In the genomic region with DNA sequence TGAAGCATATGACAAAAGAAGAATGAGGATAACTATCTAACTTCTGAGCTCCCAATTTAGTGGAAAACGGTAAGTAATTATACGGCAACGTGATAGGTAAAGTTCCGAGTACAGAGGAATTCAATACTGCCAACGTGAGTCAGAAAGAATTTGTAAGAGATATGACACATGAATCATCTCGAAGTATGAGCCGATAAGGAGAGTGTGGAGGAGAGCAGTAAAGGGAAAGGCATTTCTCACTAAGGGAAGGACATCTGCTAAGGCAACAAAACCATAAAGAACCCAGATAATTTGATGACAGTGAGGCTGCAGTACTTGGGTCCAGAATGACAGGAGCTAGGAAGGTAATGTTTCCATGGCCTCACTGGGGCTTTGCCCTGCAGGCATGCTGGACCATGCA, we compare ENCODE assay signal across 15 cellular contexts. TPM values are rescaled to one million over a fixed set of nuclear protein-coding genes. Genes with fewer than 3 reads are reported as not detected.
DNase-seq lines count a peak whose midpoint lies in the region; FAIRE-seq and TF ChIP-seq lines count a peak whose summit lies in the region.
"Had no signal": no experiment of that assay in that cellular context is flagged by ENCODE, and none has a peak within 500 bp of the region (broad histone marks: within the 10 kb centered on the region; RNA-seq: fewer than 3 reads in every experiment).

No MANE protein-coding gene starts in this region.

- no peaks in the 10 kb centered on the region for H3K36me3 ChIP-seq in bronchial epithelial cell (ENCODE audit: control insufficient read depth, insufficient read depth, low read length)
- peaks cover 28% of the 10 kb centered on the region for H3K36me3 ChIP-seq in mesodermal cell (ENCODE audit: control insufficient read depth, insufficient read depth, low read length)
- H3K36me3 ChIP-seq: sigmoid colon, vagina had no signal

- H3K27ac ChIP-seq in mesodermal cell (ENCODE audit: low read depth, low read length, severe bottlenecking): peak overlapping the region; percentile 90

- peaks cover 50% of the 10 kb centered on the region for H3K4me1 ChIP-seq in mesodermal cell (ENCODE audit: control insufficient read depth, insufficient read depth, low read length, poor library complexity, severe bottlenecking)

- WGBS in mesodermal cell (ENCODE audit: insufficient coverage in 2 of 2), 2 experiments: 80 to 84% methylated on average over 7 of the region's 7 CpGs

- DNase-seq in Daoy (ENCODE audit: low read depth) (peak; percentile 58), OCI-M1 (lab: John Stamatoyannopoulos, UW) (peak; percentile 83), bronchial epithelial cell (ENCODE audit: low read depth) (peak; percentile 81), frontal cortex (ENCODE audit: low spot score in 2 of 2) (no peak), HuH-7 (ENCODE audit: low spot score) (no peak), NAMALWA (ENCODE audit: low spot score) (no peak)
- DNase-seq in stimulated activated naive CD4-positive, alpha-beta T cell (lab: John Stamatoyannopoulos, UW): no peak
- DNase-seq: activated CD4-positive, alpha-beta memory T cell treated with anti-CD3 and anti-CD28 coated beads, Interleukin-2, amount 10 ng/mL, durations not matched to agents 7 days and 5 days; amygdala; GOT3; NCI-H1930; sigmoid colon had no signal

- TF ChIP-seq CTCF in bronchial epithelial cell (IDR thresholded peaks at IDR 0.05; ENCODE audit: insufficient read depth, low read length, severe bottlenecking): no peak

- H3K9me3 ChIP-seq in mesodermal cell (ENCODE audit: control insufficient read depth, low read length): no peaks in the 10 kb centered on the region
- H3K9me3 ChIP-seq: sigmoid colon, vagina had no signal

- FAIRE-seq in bronchial epithelial cell (lab: Jason Lieb, UNC): no peak
- FAIRE-seq in frontal cortex (lab: Jason Lieb, UNC): no peak
- FAIRE-seq: GM18507 had no signal

- H3K4me3 ChIP-seq in bronchial epithelial cell (ENCODE audit: low read depth, low read length) (no peak overlapping the region), mesodermal cell (ENCODE audit: extremely low read depth, insufficient read depth, low read length, poor library complexity, severe bottlenecking) (no peak overlapping the region)
- H3K4me3 ChIP-seq: sigmoid colon, vagina had no signal

- no peaks in the 10 kb centered on the region for H3K27me3 ChIP-seq in bronchial epithelial cell (ENCODE audit: control insufficient read depth, insufficient read depth, low read length)
- H3K27me3 ChIP-seq: sigmoid colon, vagina had no signal

RNA-seq across cellular contexts. Expression of a gene that starts 11.0 kb away (rescaled TPM):
- 26.1 and 57.2 TPM in 2 replicates for total RNA-seq in Daoy (2014; rRNA removed; shearing (Covaris generic))
- 9.2 and 14.0 TPM in 2 replicates for total RNA-seq in bronchial epithelial cell
- 53.4 TPM for polyA plus RNA-seq in mesodermal cell (2013, experiment 1 of 2)
- 50.1 TPM for polyA plus RNA-seq in mesodermal cell (2013, experiment 2 of 2)
- 43.6 TPM for total RNA-seq in frontal cortex
- total RNA-seq: activated CD4-positive, alpha-beta memory T cell treated with anti-CD3 and anti-CD28 coated beads, Interleukin-2, amount 10 ng/mL, durations not matched to agents 7 days and 5 days had no signal

Comparison
In these comparisons a context has a peak if more than half of its experiments do, and no peak if none do; other contexts are left out.
1. DNase-seq: peak in Daoy (single experiment), OCI-M1 (single experiment) and bronchial epithelial cell (single experiment); none in frontal cortex (0 of 2), HuH-7 (single experiment), NAMALWA (single experiment) and stimulated activated naive CD4-positive, alpha-beta T cell (0 of 6).